In the genomic region with DNA sequence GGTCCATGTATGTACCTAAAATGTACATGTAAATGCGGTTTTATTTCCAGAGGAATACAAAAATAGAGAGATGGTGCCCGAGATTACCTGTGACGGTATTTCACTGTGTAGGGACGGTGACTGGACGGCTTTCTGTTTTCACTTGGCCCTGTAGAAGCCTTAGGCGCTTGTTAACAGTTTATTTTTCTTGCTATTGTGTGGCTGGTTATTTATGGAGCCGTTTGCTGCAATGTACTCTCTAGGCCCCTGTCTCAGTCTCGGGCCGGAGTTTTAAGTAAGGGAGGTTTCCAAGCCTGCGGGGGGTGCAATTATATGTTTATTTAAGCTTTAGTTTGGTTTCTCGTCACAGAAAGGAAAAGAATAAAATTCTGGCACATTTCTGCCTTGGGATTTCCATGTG, we compare ENCODE assay signal across 8 cellular contexts. TPM values are rescaled to one million over a fixed set of nuclear protein-coding genes. Genes with fewer than 3 reads are reported as not detected.
A peak's percentile ranks its signal among the peaks of the same experiment; 100 is the strongest.
DNase-seq lines count a peak whose midpoint lies in the region; ATAC-seq and TF ChIP-seq lines count a peak whose summit lies in the region.

No MANE protein-coding gene starts in this region.

- peaks cover 9% of the 10 kb centered on the region for H3K9me3 Mint-ChIP-seq in glutamatergic neuron (ENCODE audit: unreplicated experiment)

- H3K27me3 Mint-ChIP-seq in glutamatergic neuron (ENCODE audit: unreplicated experiment), result no peaks in the 10 kb centered on the region

- peaks cover 0 to 28% (median under 1%) of the 10 kb centered on the region in 11 experiments; a peak in 10 of 22 replicates for H3K36me3 ChIP-seq in BLaER1 treated with 17β-estradiol and CSF1 and Interleukin-3, amounts not matched to agents 10 nM and 100 nM

- peak overlapping the region; percentile 86 to 99 (median 93) for H3K27ac ChIP-seq in BLaER1 treated with 17β-estradiol and CSF1 and Interleukin-3, amounts not matched to agents 10 nM and 100 nM
- peak overlapping the region; percentile 83 for H3K27ac ChIP-seq in VCaP

- TF ChIP-seq CTCF in VCaP (conservative IDR thresholded peaks at IDR 0.05), result no peak
- TF ChIP-seq CTCF in glutamatergic neuron (IDR thresholded peaks at IDR 0.05; ENCODE audit: partially characterized antibody, unreplicated experiment), result no peak
- no peak for TF ChIP-seq CTCF in retinal pigment epithelial cell (conservative IDR thresholded peaks at IDR 0.05; ENCODE audit: low read depth, low read length)

- H3K36me3 Mint-ChIP-seq in glutamatergic neuron (ENCODE audit: unreplicated experiment), result no peaks in the 10 kb centered on the region

- H3K9me3 ChIP-seq in BLaER1 treated with 17β-estradiol and CSF1 and Interleukin-3, amounts not matched to agents 10 nM and 100 nM (replicated peaks in 1 of 11), result no peaks in the 10 kb centered on the region

- peak overlapping the region; percentile 67 to 93 (median 88) for H3K4me2 ChIP-seq in BLaER1 treated with 17β-estradiol and CSF1 and Interleukin-3, amounts not matched to agents 10 nM and 100 nM

- H3K4me1 Mint-ChIP-seq in glutamatergic neuron (ENCODE audit: low read depth, unreplicated experiment), result peaks cover 3% of the 10 kb centered on the region

- H3K27ac Mint-ChIP-seq in glutamatergic neuron (ENCODE audit: unreplicated experiment), result peak overlapping the region; percentile 96

- ATAC-seq in GM18873 (IDR thresholded peaks at IDR 0.05; ENCODE audit: low FRiP score, unreplicated experiment), result peak; percentile 7
- peak; percentile 16 for ATAC-seq in HG03095 (IDR thresholded peaks at IDR 0.05; ENCODE audit: unreplicated experiment)

- peak overlapping the region; percentile 91 for H3K4me3 Mint-ChIP-seq in glutamatergic neuron (ENCODE audit: unreplicated experiment)

- H3K27me3 ChIP-seq in BLaER1 treated with 17β-estradiol and CSF1 and Interleukin-3, amounts not matched to agents 10 nM and 100 nM, result no peaks in the 10 kb centered on the region

- DNase-seq in glutamatergic neuron, result no peak
- no peak for DNase-seq in retinal pigment epithelial cell (ENCODE audit: low read depth)
- DNase-seq in mesenteric fat pad (ENCODE audit: low spot score), result no peak
- no peak for DNase-seq in NCI-H446 treated with DMSO at 0.1 percent for 48 hours (lab: John Stamatoyannopoulos, UW)

- H4K20me1 ChIP-seq in BLaER1 treated with 17β-estradiol and CSF1 and Interleukin-3, amounts not matched to agents 10 nM and 100 nM, result no peaks in the 10 kb centered on the region

- H3K4me3 ChIP-seq in BLaER1 treated with 17β-estradiol and CSF1 and Interleukin-3, amounts not matched to agents 10 nM and 100 nM, result peak overlapping the region; percentile 72 to 87 (median 77)
- peak overlapping the region; percentile 90 for H3K4me3 ChIP-seq in retinal pigment epithelial cell (ENCODE audit: low read length)

- H3K4me1 ChIP-seq in BLaER1 treated with 17β-estradiol and CSF1 and Interleukin-3, amounts not matched to agents 10 nM and 100 nM, result peaks cover 18 to 27% (median 25%) of the 10 kb centered on the region in 10 experiments

- H3K9ac ChIP-seq in BLaER1 treated with 17β-estradiol and CSF1 and Interleukin-3, amounts not matched to agents 10 nM and 100 nM, result peak overlapping the region; percentile 81 to 97 (median 90)

RNA-seq across cellular contexts. Expression of a gene that starts 0.4 kb away (rescaled TPM):
- total RNA-seq in glutamatergic neuron (ENCODE audit: unreplicated experiment), result 6.6 TPM
- 3.4 TPM for total RNA-seq in mesenteric fat pad

RNA-seq across cellular contexts. Expression of a gene that starts 0.7 kb away (rescaled TPM):
- total RNA-seq in glutamatergic neuron (ENCODE audit: unreplicated experiment) (12.7 TPM), mesenteric fat pad (8.1 TPM)
